8 cellular contexts compared by ENCODE assay signal in the genomic region with DNA sequence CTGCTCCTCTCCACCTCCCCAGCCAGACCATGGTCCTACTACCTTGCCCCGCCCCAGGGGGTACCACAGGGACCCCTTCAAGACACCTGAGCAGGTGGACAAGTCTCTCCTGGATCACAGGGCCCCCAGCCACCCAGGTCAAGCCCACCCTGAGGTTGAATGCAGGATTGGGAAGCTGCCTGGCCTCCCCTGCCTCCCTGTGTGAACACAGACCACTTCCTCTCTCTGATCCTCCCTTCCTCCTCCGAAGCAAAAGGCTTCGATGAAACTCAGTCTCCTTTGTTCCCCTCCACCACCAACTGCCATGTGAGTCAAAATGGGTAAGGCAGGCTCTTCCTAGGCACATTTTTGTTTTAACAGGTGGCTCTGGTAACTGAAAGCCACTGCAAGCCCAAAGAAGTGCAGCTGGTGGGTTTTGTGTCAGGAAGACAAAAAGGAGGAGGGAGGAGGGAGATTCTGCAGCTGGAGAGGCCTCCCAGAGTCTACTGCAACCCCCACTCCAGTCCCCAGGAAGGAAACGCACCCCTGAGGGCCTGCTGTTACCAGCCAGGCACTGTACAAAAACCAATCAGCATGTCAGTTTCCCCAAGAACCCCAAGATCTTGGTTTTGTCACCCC. TPM values are rescaled to one million over a fixed set of nuclear protein-coding genes. Genes with fewer than 3 reads are reported as not detected.
DNase-seq lines count a peak whose midpoint lies in the region; ATAC-seq and TF ChIP-seq lines count a peak whose summit lies in the region.

No MANE protein-coding gene starts in this region.

- H3K4me3 ChIP-seq in mammary epithelial cell (replicated peaks in 1 of 3; ENCODE audit: insufficient read depth in 1 of 3, low read depth in 2 of 3, low read length in 3 of 3) (no peak overlapping the region), lower leg skin (ENCODE audit: low read depth, poor library complexity, severe bottlenecking) (no peak overlapping the region)

- peak overlapping the region; percentile 94 to 99 for H3K27ac Mint-ChIP-seq in T-cell

- peak overlapping the region; percentile 15 to 86 (median 49) for H3K4me3 Mint-ChIP-seq in T-cell

- in situ Hi-C loops in mammary epithelial cell (cut with MboI; ENCODE audit: low sequenced_read_pairs in 2 of 2), result no loop called here

- POLR2A ChIA-PET in T-cell (lab: Charles Lee), result no interaction called here

- no peak overlapping the region for H3K9ac ChIP-seq in mammary epithelial cell (ENCODE audit: insufficient read depth, low read length)

- H3K9me3 Mint-ChIP-seq in T-cell, result no peaks in the 10 kb centered on the region

- H4K20me1 ChIP-seq in mammary epithelial cell (ENCODE audit: insufficient read depth, low read length), result no peaks in the 10 kb centered on the region

- no peaks in the 10 kb centered on the region for H3K9me3 ChIP-seq in mammary epithelial cell (replicated peaks; ENCODE audit: insufficient read depth, low read length)

- dilution Hi-C loops in mammary epithelial cell (cut with HindIII; ENCODE audit: low sequenced_read_pairs), result no loop called here

- H3K27ac ChIP-seq in mammary epithelial cell (ENCODE audit: insufficient read depth, low read depth, low read length), result no peak overlapping the region

- TF ChIP-seq CTCF in mammary epithelial cell (conservative IDR thresholded peaks at IDR 0.05 in 1 of 2, IDR thresholded peaks at IDR 0.05 in 1 of 2; ENCODE audit: extremely low read depth in 1 of 2, insufficient read depth in 1 of 2, low read depth in 1 of 2, low read length in 2 of 2) (no peak), lower leg skin (IDR thresholded peaks at IDR 0.05) (no peak)

- DNase-seq in NCI-H510A treated with DMSO at 0.1 percent for 48 hours (lab: John Stamatoyannopoulos, UW) (peak; percentile 22), NCI-H510A (lab: John Stamatoyannopoulos, UW) (no peak), T-cell (peak in 8 of 34 experiments; percentile 11 to 34 (median 21)), left kidney (ENCODE audit: low read depth, low spot score) (peak; percentile 78), mammary epithelial cell (no peak), lower leg skin (ENCODE audit: low spot score in 2 of 2) (no peak), NCI-H774 (lab: John Stamatoyannopoulos, UW) (no peak)

- H3K36me3 ChIP-seq in mammary epithelial cell (ENCODE audit: insufficient read depth, low read length), result no peaks in the 10 kb centered on the region

- no peaks in the 10 kb centered on the region for H3K27me3 Mint-ChIP-seq in T-cell

- no peak overlapping the region for H2AFZ ChIP-seq in mammary epithelial cell (ENCODE audit: low read depth, low read length)

- BruUV-seq in mammary epithelial cell (replicated peaks; lab: Mats Ljungman, UMichigan), result no TSS peak

- no peak overlapping the region for H3K4me2 ChIP-seq in mammary epithelial cell (ENCODE audit: insufficient read depth, low read depth, low read length)

- intact Hi-C loops in mammary epithelial cell (cut with micrococcal nuclease), result no loop called here
- intact Hi-C loops in lower leg skin (cut with DNase I; ENCODE audit: low total_unique reads), result no loop called here

- WGBS in mammary epithelial cell (ENCODE audit: low coverage, missing lambda C conversion rate), result 82% methylated on average over 3 of the region's 4 CpGs
- WGBS in lower leg skin, 2 donors, result 55 to 80% methylated on average over 4 of the region's 4 CpGs

- H3K4me1 ChIP-seq in mammary epithelial cell (ENCODE audit: insufficient read depth, low read length), result peaks cover 40% of the 10 kb centered on the region

- peaks cover 90 to 99% (median 97%) of the 10 kb centered on the region in 3 donors for H3K4me1 Mint-ChIP-seq in T-cell

- ATAC-seq in HG03432 (IDR thresholded peaks at IDR 0.05; ENCODE audit: unreplicated experiment) (peak; percentile 31), T-cell (replicated peaks in 1 of 4) (peak; percentile 39 to 45 (median 40))

- H3K36me3 Mint-ChIP-seq in T-cell, result no peaks in the 10 kb centered on the region

- no peaks in the 10 kb centered on the region for H3K27me3 ChIP-seq in mammary epithelial cell (ENCODE audit: insufficient read depth, low read length)

- H3K79me2 ChIP-seq in mammary epithelial cell (ENCODE audit: insufficient read depth, low read length), result peaks cover 4% of the 10 kb centered on the region

- CTCF ChIA-PET in T-cell (lab: Charles Lee) (interaction anchor here in 1 of 2 donors (1.0 kb wide), 1 partner anchor 36 kb away, joined by 4 read pairs; no protein-coding TSS in a partner anchor), mammary epithelial cell (lab: Charles Lee; ENCODE audit: low non-redundant PET) (no interaction called here)

- no peak for TF ChIP-seq POLR2A in lower leg skin (IDR thresholded peaks at IDR 0.05)

RNA-seq across cellular contexts. Expression of a gene that starts 5.4 kb away (rescaled TPM):
- total RNA-seq in T-cell (10 to 100 TPM; 21.9 to 42.1 (median 33.3) TPM), mammary epithelial cell (10 to 100 TPM in 1 of 2 donors, 1 to 10 TPM in 1; 4.2 to 10.5 TPM), lower leg skin (10 to 100 TPM in 1 of 4 donors, 1 to 10 TPM in 3; 4.3 to 14.8 (median 6.5) TPM)
- polyA plus RNA-seq in mammary epithelial cell, result 23.0 TPM
- polyA minus RNA-seq in mammary epithelial cell, result 9.3 TPM

Comparison
In these comparisons a context has a peak if more than half of its experiments do, and no peak if none do; other contexts are left out.
1. DNase-seq: peak in NCI-H510A treated with DMSO at 0.1 percent for 48 hours (single experiment) and left kidney (single experiment); none in NCI-H510A (single experiment), mammary epithelial cell (single experiment), lower leg skin (0 of 2) and NCI-H774 (single experiment).